In the genomic region with DNA sequence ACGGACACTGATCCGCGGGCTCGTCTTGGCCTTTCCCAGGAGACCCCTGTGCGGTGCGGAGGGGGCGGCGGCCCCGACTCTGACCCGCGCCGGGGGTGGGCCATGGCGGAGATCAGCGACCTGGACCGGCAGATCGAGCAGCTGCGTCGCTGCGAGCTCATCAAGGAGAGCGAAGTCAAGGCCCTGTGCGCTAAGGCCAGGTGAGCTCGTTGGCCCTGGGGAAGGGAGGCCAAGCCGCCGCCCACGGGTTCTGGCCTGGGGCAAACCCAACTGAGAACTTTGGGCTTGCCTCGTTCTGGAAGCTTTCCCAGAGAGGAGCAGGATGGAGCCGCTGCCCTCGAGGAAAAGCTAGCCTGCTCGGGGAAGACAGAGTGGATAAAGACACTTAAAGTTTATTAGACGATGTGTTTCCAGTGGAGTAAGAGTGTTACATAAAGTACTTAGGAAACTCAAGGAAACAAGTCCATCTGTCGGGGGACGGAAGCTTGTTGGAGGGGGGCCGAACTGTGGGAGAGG, we compare ENCODE assay signal across 6 cellular contexts. TPM values are rescaled to one million over a fixed set of nuclear protein-coding genes. Genes with fewer than 3 reads are reported as not detected.
DNase-seq lines count a peak whose midpoint lies in the region; ATAC-seq lines count a peak whose summit lies in the region.

No MANE protein-coding gene starts in this region.

- DNase-seq in GM19240 (ENCODE audit: insufficient read length, low spot score): no peak

- peak overlapping the region; percentile 92 to 98 (median 96) for H3K27ac Mint-ChIP-seq in IgD-negative memory B cell
- H3K27ac Mint-ChIP-seq in stimulated activated memory B cell treated with anti-CD40 and anti-IgM and Interleukin-4, amounts not matched to agents 10 μg/mL and 1 μg/mL and 100 μg/mL, for 72 hours: peak overlapping the region; percentile 85

- H3K27me3 Mint-ChIP-seq in IgD-negative memory B cell: no peaks in the 10 kb centered on the region
- H3K27me3 Mint-ChIP-seq in stimulated activated memory B cell treated with anti-CD40 and anti-IgM and Interleukin-4, amounts not matched to agents 10 μg/mL and 1 μg/mL and 100 μg/mL, for 72 hours: no peaks in the 10 kb centered on the region

- peaks cover 23 to 29% (median 29%) of the 10 kb centered on the region in 3 donors for H3K4me1 Mint-ChIP-seq in IgD-negative memory B cell
- peaks cover 34% of the 10 kb centered on the region for H3K4me1 Mint-ChIP-seq in stimulated activated memory B cell treated with anti-CD40 and anti-IgM and Interleukin-4, amounts not matched to agents 10 μg/mL and 1 μg/mL and 100 μg/mL, for 72 hours

- peaks cover 2% of the 10 kb centered on the region for H3K36me3 Mint-ChIP-seq in IgD-negative memory B cell
- H3K36me3 Mint-ChIP-seq in stimulated activated memory B cell treated with anti-CD40 and anti-IgM and Interleukin-4, amounts not matched to agents 10 μg/mL and 1 μg/mL and 100 μg/mL, for 72 hours: peaks cover 26% of the 10 kb centered on the region

- ATAC-seq in GM18907 (IDR thresholded peaks at IDR 0.05; ENCODE audit: unreplicated experiment): peak; percentile 32
- peak; percentile 32 for ATAC-seq in esophagus mucosa
- peak; percentile 71 for ATAC-seq in stimulated activated memory B cell treated with anti-CD40 and anti-IgM and Interleukin-4, amounts not matched to agents 10 μg/mL and 1 μg/mL and 100 μg/mL, for 72 hours
- no peak for ATAC-seq in GM21367 (IDR thresholded peaks at IDR 0.05; ENCODE audit: unreplicated experiment)

- H3K9me3 Mint-ChIP-seq in IgD-negative memory B cell: no peaks in the 10 kb centered on the region
- H3K9me3 Mint-ChIP-seq in stimulated activated memory B cell treated with anti-CD40 and anti-IgM and Interleukin-4, amounts not matched to agents 10 μg/mL and 1 μg/mL and 100 μg/mL, for 72 hours: no peaks in the 10 kb centered on the region

- H3K4me3 Mint-ChIP-seq in IgD-negative memory B cell: peak overlapping the region; percentile 95 to 97 (median 96)
- peak overlapping the region; percentile 80 for H3K4me3 Mint-ChIP-seq in stimulated activated memory B cell treated with anti-CD40 and anti-IgM and Interleukin-4, amounts not matched to agents 10 μg/mL and 1 μg/mL and 100 μg/mL, for 72 hours

RNA-seq across cellular contexts. Expression of a gene that starts 0.5 kb away (rescaled TPM):
- 187 TPM for polyA plus RNA-seq in IgD-negative memory B cell
- total RNA-seq in esophagus mucosa: 112 TPM

RNA-seq across cellular contexts. Expression of a gene that starts 10.8 kb away (rescaled TPM):
- 884 TPM for polyA plus RNA-seq in IgD-negative memory B cell
- 1,863 TPM for total RNA-seq in esophagus mucosa

RNA-seq across cellular contexts. Expression of a gene that starts 15.4 kb away (rescaled TPM):
- not detected for polyA plus RNA-seq in IgD-negative memory B cell
- 3.6 TPM for total RNA-seq in esophagus mucosa

RNA-seq across cellular contexts. Expression of a gene that starts 19.7 kb away (rescaled TPM):
- 362 TPM for polyA plus RNA-seq in IgD-negative memory B cell
- 22.8 TPM for total RNA-seq in esophagus mucosa

RNA-seq across cellular contexts. Expression of a gene that starts 37.0 kb away (rescaled TPM):
- not detected for polyA plus RNA-seq in IgD-negative memory B cell
- 85.3 TPM for total RNA-seq in esophagus mucosa
